16 cellular contexts compared by ENCODE assay signal in the genomic region with DNA sequence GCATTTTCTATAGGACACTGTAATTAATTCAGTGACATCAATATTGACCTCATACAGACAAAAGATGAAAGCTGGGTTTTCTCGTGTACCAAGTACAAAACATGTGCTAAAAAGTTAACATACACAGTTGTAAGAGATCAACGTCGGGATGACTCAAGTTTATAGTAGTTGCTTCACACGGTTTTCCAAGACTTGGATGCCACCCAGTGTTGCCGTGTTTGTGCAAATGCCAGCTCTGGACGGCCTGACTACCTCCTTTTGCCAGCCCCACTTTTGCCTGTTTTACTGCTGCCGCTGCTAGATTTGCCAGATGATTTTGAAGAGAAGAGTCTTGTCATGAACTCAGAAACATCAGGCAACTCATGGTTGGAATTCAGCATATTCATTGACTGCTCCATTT. TPM values are rescaled to one million over a fixed set of nuclear protein-coding genes. Genes with fewer than 3 reads are reported as not detected.
DNase-seq lines count a peak whose midpoint lies in the region; ATAC-seq and TF ChIP-seq lines count a peak whose summit lies in the region.
"Had no signal": no experiment of that assay in that cellular context is flagged by ENCODE, and none has a peak within 500 bp of the region (broad histone marks: within the 10 kb centered on the region; RNA-seq: fewer than 3 reads in every experiment).

No MANE protein-coding gene starts in this region.

- intact Hi-C loops in sigmoid colon (cut with DNase I), result loop anchor here (2.0 kb wide), 1 partner anchor 17 kb away; a partner anchor contains a TSS

- H3K27me3 ChIP-seq in RWPE2 (ENCODE audit: insufficient read depth, poor library complexity, severe bottlenecking) (no peaks in the 10 kb centered on the region), sigmoid colon (no peaks in the 10 kb centered on the region), HAP-1 (ENCODE audit: low read depth) (no peaks in the 10 kb centered on the region)
- H3K27me3 ChIP-seq: ovary had no signal

- H3K36me3 ChIP-seq in RWPE2 (ENCODE audit: low read depth) (peaks cover 44% of the 10 kb centered on the region), sigmoid colon (peaks cover 0 to 52% (median 12%) of the 10 kb centered on the region in 4 donors), HAP-1 (replicated peaks) (peaks cover 29% of the 10 kb centered on the region)
- H3K36me3 ChIP-seq: ovary had no signal

- no peaks in the 10 kb centered on the region for H3K9me3 ChIP-seq in RWPE2 (ENCODE audit: severe bottlenecking)
- no peaks in the 10 kb centered on the region for H3K9me3 ChIP-seq in sigmoid colon
- H3K9me3 ChIP-seq in HAP-1, result no peaks in the 10 kb centered on the region
- H3K9me3 ChIP-seq: ovary had no signal

- peak; percentile 21 for TF ChIP-seq CTCF in RWPE2 (IDR thresholded peaks at IDR 0.05; ENCODE audit: poor library complexity, severe bottlenecking)
- TF ChIP-seq CTCF in sigmoid colon (IDR thresholded peaks at IDR 0.05), result no peak

- in situ Hi-C loops in HAP-1 (cut with MboI; ENCODE audit: low sequenced_read_pairs), result no loop called here

- H3K4me1 ChIP-seq in RWPE2 (ENCODE audit: insufficient read depth, poor library complexity, severe bottlenecking) (no peaks in the 10 kb centered on the region), sigmoid colon (peaks cover 0 to 15% (median 6%) of the 10 kb centered on the region in 4 donors), HAP-1 (no peaks in the 10 kb centered on the region)

- DNase-seq in DMS 273 (lab: John Stamatoyannopoulos, UW; ENCODE audit: unreplicated experiment), result peak; percentile 7
- DNase-seq in DMS 273 treated with DMSO at 0.1 percent for 48 hours (lab: John Stamatoyannopoulos, UW), result no peak
- DNase-seq in RWPE2 (ENCODE audit: low spot score), result no peak
- peak; percentile 14 for DNase-seq in fibroblast of the conjunctiva (ENCODE audit: low read depth)
- peak; percentile 85 for DNase-seq in sigmoid colon
- DNase-seq in NCI-H774 (lab: John Stamatoyannopoulos, UW), result no peak
- DNase-seq in HAP-1 (ENCODE audit: low spot score in 2 of 2), result no peak
- DNase-seq: activated CD4-positive, alpha-beta T cell treated with anti-CD3 and anti-CD28 coated beads, Interleukin-2, amount 50 U/mL, for 4 hours; activated gamma-delta T cell treated with Interleukin-2 at 50 U/mL for 16 hours; KBM-7; NCI-H1694 treated with DMSO at 0.1 percent for 48 hours; NCI-H526 treated with DMSO at 0.1 percent for 48 hours; ovary; stimulated activated CD4-positive, alpha-beta T cell treated with anti-CD3 and anti-CD28 coated beads, Interleukin-15, amount 100 ng/mL, for 24 hours had no signal

- TF ChIP-seq EP300 in sigmoid colon (IDR thresholded peaks at IDR 0.05), result no peak

- ATAC-seq in RWPE2 (ENCODE audit: low read depth), result peak; percentile 89
- ATAC-seq in GM21723 (IDR thresholded peaks at IDR 0.05; ENCODE audit: unreplicated experiment), result no peak

- 20 to 68% methylated on average over 7 of the region's 7 CpGs for WGBS in sigmoid colon, 2 donors

- no peak for TF ChIP-seq POLR2A in sigmoid colon (IDR thresholded peaks at IDR 0.05)

- no peak overlapping the region for H3K27ac ChIP-seq in RWPE2 (ENCODE audit: poor library complexity, severe bottlenecking)
- H3K27ac ChIP-seq in sigmoid colon, result peak overlapping the region in 3 of 4 donors; percentile 56 to 69 (median 62)
- H3K27ac ChIP-seq: 22Rv1, ovary had no signal

- H3K4me3 ChIP-seq in RWPE2 (ENCODE audit: severe bottlenecking), result no peak overlapping the region
- H3K4me3 ChIP-seq in sigmoid colon, result no peak overlapping the region
- no peak overlapping the region for H3K4me3 ChIP-seq in HAP-1
- H3K4me3 ChIP-seq: ovary had no signal

RNA-seq across cellular contexts. Expression of a gene that starts 17.6 kb away (rescaled TPM):
- total RNA-seq in sigmoid colon, result 10 to 100 TPM; 34.8 to 55.1 (median 47.7) TPM
- polyA plus RNA-seq in sigmoid colon, result 10 to 100 TPM; 15.0 to 75.8 (median 21.5) TPM

RNA-seq across cellular contexts. Expression of a gene that starts 17.8 kb away (rescaled TPM):
- 1 to 10 TPM in 3 of 4 donors, under 1 TPM in 1; 0.54 to 1.4 (median 1.4) TPM for total RNA-seq in sigmoid colon
- 1 to 10 TPM in 1 of 3 donors, under 1 TPM in 2; under 0.01 to 1.3 (median 0.23) TPM for polyA plus RNA-seq in sigmoid colon

RNA-seq across cellular contexts. Expression of a gene that starts 45.1 kb away (rescaled TPM):
- 10 to 100 TPM; 15.0 to 23.3 (median 19.2) TPM for total RNA-seq in sigmoid colon
- 10 to 100 TPM in 2 of 3 donors, 1 to 10 TPM in 1; 9.2 to 13.8 (median 10.4) TPM for polyA plus RNA-seq in sigmoid colon

Comparison
In these comparisons a context has a peak if more than half of its experiments do, and no peak if none do; other contexts are left out.
1. DNase-seq: peak in DMS 273 (single experiment), fibroblast of the conjunctiva (single experiment) and sigmoid colon (single experiment); none in DMS 273 treated with DMSO at 0.1 percent for 48 hours (single experiment), RWPE2 (single experiment), NCI-H774 (single experiment) and HAP-1 (0 of 2).